ENCODE assay signal across 16 cellular contexts in genomic region chr20:32195581-32195980, GRCh38. TPM values are rescaled to one million over a fixed set of nuclear protein-coding genes. Genes with fewer than 3 reads are reported as not detected.
A peak's percentile ranks its signal among the peaks of the same experiment; 100 is the strongest.
DNase-seq lines count a peak whose midpoint lies in the region; ATAC-seq and TF ChIP-seq lines count a peak whose summit lies in the region.
"Had no signal": no experiment of that assay in that cellular context is flagged by ENCODE, and none has a peak within 500 bp of the region (broad histone marks: within the 10 kb centered on the region; RNA-seq: fewer than 3 reads in every experiment).

No MANE protein-coding gene starts in this region.

- TF ChIP-seq CTCF in LNCaP clone FGC (IDR thresholded peaks at IDR 0.05; ENCODE audit: control insufficient read depth, extremely low read depth, insufficient read depth) (no peak), endodermal cell (conservative IDR thresholded peaks at IDR 0.05) (no peak), prostate gland (IDR thresholded peaks at IDR 0.05) (no peak)

- peaks cover 50% of the 10 kb centered on the region for H3K36me3 Mint-ChIP-seq in activated T-cell treated with anti-CD3 and anti-CD28 coated beads, Interleukin-2, amount 50 U/mL, for 4 hours (ENCODE audit: insufficient read depth)
- H3K36me3 Mint-ChIP-seq in endodermal cell (ENCODE audit: low read depth): peaks cover 58% of the 10 kb centered on the region

- TF ChIP-seq POLR2A in prostate gland (IDR thresholded peaks at IDR 0.05): no peak

- H3K27ac ChIP-seq in endodermal cell (ENCODE audit: low read depth, low read length) (no peak overlapping the region), prostate gland (peak overlapping the region; percentile 41 to 58)
- H3K27ac ChIP-seq: right atrium auricular region had no signal

- no peak for DNase-seq in activated T-cell treated with anti-CD3 and anti-CD28 coated beads, Interleukin-2, amount 50 U/mL, for 4 hours
- no peak for DNase-seq in activated T-cell treated with anti-CD3 and anti-CD28 coated beads, Interleukin-2, amount 50 U/mL, for 48 hours
- DNase-seq in LNCaP clone FGC (ENCODE audit: low read depth) (peak; percentile 65), endodermal cell (no peak), prostate gland (ENCODE audit: low spot score) (peak; percentile 54)
- DNase-seq in stimulated activated CD4-positive, alpha-beta T cell treated with anti-CD3 and anti-CD28 coated beads, Interleukin-4, amount 100 ng/mL, for 4 hours: no peak
- DNase-seq: activated CD8-positive, alpha-beta memory T cell treated with anti-CD3 and anti-CD28 coated beads, Interleukin-2, amount 50 U/mL, for 4 hours; C1 segment of cervical spinal cord; cortex of kidney; NCI-H1105 treated with DMSO at 0.1 percent for 48 hours; NCI-H524 treated with DMSO at 0.1 percent for 48 hours; nucleus accumbens; stimulated activated CD4-positive, alpha-beta T cell treated with anti-CD3 and anti-CD28 coated beads, Interleukin-12 subunit alpha, Interleukin-12 subunit beta, amount 100 ng/mL, for 4 hours had no signal

- H3K36me3 ChIP-seq in endodermal cell (ENCODE audit: control insufficient read depth, insufficient read depth, low read length) (peaks cover 56% of the 10 kb centered on the region), prostate gland (peaks cover 0 to 7% of the 10 kb centered on the region in 2 donors)

- no peak for ATAC-seq in activated T-cell treated with anti-CD3 and anti-CD28 coated beads, Interleukin-2, amount 50 U/mL, for 4 hours
- ATAC-seq in GM18867 (IDR thresholded peaks at IDR 0.05; ENCODE audit: unreplicated experiment): no peak
- no peak for ATAC-seq in GM21390 (IDR thresholded peaks at IDR 0.05; ENCODE audit: unreplicated experiment)

- H3K4me1 ChIP-seq in endodermal cell (ENCODE audit: control insufficient read depth, insufficient read depth, low read length): no peaks in the 10 kb centered on the region
- no peaks in the 10 kb centered on the region for H3K4me1 ChIP-seq in prostate gland (replicated peaks)

- WGBS in endodermal cell (ENCODE audit: insufficient coverage in 1 of 2, insufficient read length in 1 of 2), 2 experiments: 96 to 98% methylated on average over 7 of the region's 7 CpGs
- 42% methylated on average over 7 of the region's 7 CpGs for WGBS in prostate gland

- H3K27me3 ChIP-seq in endodermal cell (ENCODE audit: control insufficient read depth, insufficient read depth, low read length, poor library complexity, severe bottlenecking) (no peaks in the 10 kb centered on the region), prostate gland (replicated peaks; ENCODE audit: insufficient read depth) (no peaks in the 10 kb centered on the region)
- H3K27me3 ChIP-seq: right atrium auricular region had no signal

- H3K9me3 ChIP-seq in endodermal cell (ENCODE audit: control insufficient read depth, low read length): no peaks in the 10 kb centered on the region
- H3K9me3 ChIP-seq in prostate gland: no peaks in the 10 kb centered on the region
- H3K9me3 ChIP-seq: right atrium auricular region had no signal

- no peaks in the 10 kb centered on the region for H3K9me3 Mint-ChIP-seq in activated T-cell treated with anti-CD3 and anti-CD28 coated beads, Interleukin-2, amount 50 U/mL, for 4 hours
- no peaks in the 10 kb centered on the region for H3K9me3 Mint-ChIP-seq in endodermal cell

- H3K27me3 Mint-ChIP-seq in activated T-cell treated with anti-CD3 and anti-CD28 coated beads, Interleukin-2, amount 50 U/mL, for 4 hours (ENCODE audit: low read depth): no peaks in the 10 kb centered on the region
- no peaks in the 10 kb centered on the region for H3K27me3 Mint-ChIP-seq in endodermal cell (ENCODE audit: insufficient read depth)

- H3K4me3 Mint-ChIP-seq in activated T-cell treated with anti-CD3 and anti-CD28 coated beads, Interleukin-2, amount 50 U/mL, for 4 hours: peak overlapping the region; percentile 13
- H3K4me3 Mint-ChIP-seq in endodermal cell: no peak overlapping the region

- H3K27ac Mint-ChIP-seq in endodermal cell: peak overlapping the region; percentile 39

- H3K9ac ChIP-seq in endodermal cell (ENCODE audit: extremely low read depth, low read length, poor library complexity, severe bottlenecking): no peak overlapping the region

- intact Hi-C loops in prostate gland (cut with DNase I): no loop called here

- peaks cover 36% of the 10 kb centered on the region for H3K4me1 Mint-ChIP-seq in activated T-cell treated with anti-CD3 and anti-CD28 coated beads, Interleukin-2, amount 50 U/mL, for 4 hours (ENCODE audit: low read depth)
- peaks cover 7% of the 10 kb centered on the region for H3K4me1 Mint-ChIP-seq in endodermal cell

- H3K4me3 ChIP-seq in LNCaP clone FGC (ENCODE audit: low read depth, low read length): no peak overlapping the region
- H3K4me3 ChIP-seq in endodermal cell (ENCODE audit: low read length): no peak overlapping the region
- H3K4me3 ChIP-seq in prostate gland: no peak overlapping the region
- H3K4me3 ChIP-seq: right atrium auricular region had no signal

RNA-seq across cellular contexts. Expression of gene PLAGL2, which starts 12.0 kb away (rescaled TPM):
- total RNA-seq in activated T-cell treated with anti-CD3 and anti-CD28 coated beads, Interleukin-2, amount 50 U/mL, for 4 hours: 100 to 1,000 TPM; 140 to 173 (median 151) TPM
- total RNA-seq in endodermal cell: 10 to 100 TPM; 25.5 to 34.5 TPM
- 30.1 TPM for polyA plus RNA-seq in endodermal cell (2013, experiment 1 of 2)
- polyA plus RNA-seq in endodermal cell (2013, experiment 2 of 2): 26.0 TPM
- 10 to 100 TPM; 11.2 to 17.4 TPM for total RNA-seq in prostate gland

RNA-seq across cellular contexts. Expression of gene POFUT1, which starts 12.1 kb away (rescaled TPM):
- 100 to 1,000 TPM in 1 of 3 donors, 10 to 100 TPM in 2; 85.6 to 113 (median 95.7) TPM for total RNA-seq in activated T-cell treated with anti-CD3 and anti-CD28 coated beads, Interleukin-2, amount 50 U/mL, for 4 hours
- total RNA-seq in endodermal cell: 10 to 100 TPM; 43.9 to 44.8 TPM
- 27.7 TPM for polyA plus RNA-seq in endodermal cell (2013, experiment 1 of 2)
- polyA plus RNA-seq in endodermal cell (2013, experiment 2 of 2): 25.8 TPM
- total RNA-seq in prostate gland: 10 to 100 TPM; 33.2 to 44.3 TPM

Comparison
In these comparisons a context has a peak if more than half of its experiments do, and no peak if none do; other contexts are left out.
1. DNase-seq: peak in LNCaP clone FGC (single experiment) and prostate gland (single experiment); none in activated T-cell treated with anti-CD3 and anti-CD28 coated beads, Interleukin-2, amount 50 U/mL, for 4 hours (single experiment), activated T-cell treated with anti-CD3 and anti-CD28 coated beads, Interleukin-2, amount 50 U/mL, for 48 hours (0 of 2), endodermal cell (single experiment) and stimulated activated CD4-positive, alpha-beta T cell treated with anti-CD3 and anti-CD28 coated beads, Interleukin-4, amount 100 ng/mL, for 4 hours (0 of 2).